38 cellular contexts compared by ENCODE assay signal in the genomic region with DNA sequence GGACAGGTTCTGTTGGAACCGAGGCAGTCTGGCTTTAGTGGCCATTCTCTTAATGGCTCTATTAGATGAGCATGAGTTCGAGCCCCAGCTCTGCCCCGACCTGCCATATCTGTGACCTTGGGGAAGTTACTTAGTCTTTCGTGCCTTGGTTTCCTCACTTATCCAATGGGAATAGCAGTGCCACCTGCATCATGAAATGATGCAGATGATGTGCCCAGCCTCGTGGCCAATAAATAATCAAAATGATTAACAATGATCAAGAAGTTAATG. TPM values are rescaled to one million over a fixed set of nuclear protein-coding genes. Genes with fewer than 3 reads are reported as not detected.
"Had no signal": no experiment of that assay in that cellular context is flagged by ENCODE, and none has a peak within 500 bp of the region (broad histone marks: within the 10 kb centered on the region; RNA-seq: fewer than 3 reads in every experiment).

No MANE protein-coding gene starts in this region.

- H3K4me3 ChIP-seq: MG63 had no signal

- H3K27me3 ChIP-seq: MG63 had no signal

- DNase-seq: Karpas-422, Kasumi-1, MG63, MM.1S, MV-4-11, NCI-H1048, NCI-H1092, NCI-H1092 treated with DMSO at 0.1 percent for 48 hours, NCI-H1105, NCI-H1105 treated with DMSO at 0.1 percent for 48 hours, NCI-H1417, NCI-H1417 treated with DMSO at 0.1 percent for 48 hours, NCI-H1436, NCI-H1436 treated with DMSO at 0.1 percent for 48 hours, NCI-H146, NCI-H1694, NCI-H1694 treated with DMSO at 0.1 percent for 48 hours, NCI-H187, NCI-H187 treated with DMSO at 0.1 percent for 48 hours, NCI-H1930, NCI-H2029, NCI-H2029 treated with DMSO at 0.1 percent for 48 hours, NCI-H2081, NCI-H2081 treated with DMSO at 0.1 percent for 48 hours, NCI-H2107, NCI-H2171, NCI-H2171 treated with DMSO at 0.1 percent for 48 hours, NCI-H2227 treated with DMSO at 0.1 percent for 48 hours, NCI-H226, NCI-H345, NCI-H446, NCI-H446 treated with DMSO at 0.1 percent for 48 hours, NCI-H510A, NCI-H510A treated with DMSO at 0.1 percent for 48 hours had no signal

- H3K4me2 ChIP-seq: KMS-11 had no signal

- H3K9me3 ChIP-seq: MG63 had no signal

- H3K27ac ChIP-seq: KMS-11 had no signal

- H3K36me3 ChIP-seq: MG63 had no signal

- H3K9ac ChIP-seq: KMS-11 had no signal

RNA-seq across cellular contexts. Expression of a gene that starts 30.6 kb away (rescaled TPM):
- total RNA-seq: LHCN-M2, MCF 10A, NCI-H460 had no signal
